13 cellular contexts compared by ENCODE assay signal in the genomic region with DNA sequence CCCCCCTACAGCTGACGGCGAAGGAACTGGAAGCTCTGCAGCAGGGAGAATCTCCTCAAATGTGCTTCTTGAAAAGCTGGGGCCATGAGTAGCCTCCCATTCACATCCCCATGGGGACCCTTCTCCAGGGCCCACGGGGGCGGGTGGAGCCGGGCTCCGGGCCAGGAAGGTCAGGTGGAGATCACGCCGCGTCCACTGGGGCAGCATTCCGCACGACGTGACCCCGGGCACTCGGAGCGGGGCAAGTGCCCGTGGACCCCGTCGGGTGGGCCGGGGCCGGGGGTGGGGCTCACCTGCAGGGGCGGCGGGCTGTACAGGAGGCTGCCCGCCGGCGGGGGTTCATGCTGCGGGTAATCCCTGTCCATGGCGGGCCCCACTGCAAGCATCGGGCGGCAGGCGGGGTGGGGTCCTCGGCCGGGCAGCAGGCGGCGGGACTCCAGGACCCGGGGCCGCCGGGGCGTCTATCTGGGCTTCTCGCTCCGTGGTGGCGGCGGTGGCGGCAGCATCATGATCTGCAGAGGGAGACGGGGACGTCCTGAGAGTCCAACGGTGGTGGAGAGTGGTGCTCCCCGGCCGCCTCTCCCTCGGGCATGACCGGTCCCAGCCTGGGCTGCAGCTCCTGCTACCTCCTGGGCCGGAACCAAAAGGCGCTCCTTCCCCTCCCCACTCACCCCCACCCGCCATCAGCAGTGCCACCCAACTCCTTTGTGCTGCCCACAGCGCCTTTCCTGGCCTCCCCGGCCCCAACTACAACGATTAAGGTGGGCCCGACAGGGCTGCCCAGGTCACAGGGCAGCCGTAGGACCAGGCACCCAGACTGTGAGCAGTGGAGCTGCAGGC. TPM values are rescaled to one million over a fixed set of nuclear protein-coding genes. Genes with fewer than 3 reads are reported as not detected.
A peak's percentile ranks its signal among the peaks of the same experiment; 100 is the strongest.
DNase-seq lines count a peak whose midpoint lies in the region; ATAC-seq, FAIRE-seq and TF ChIP-seq lines count a peak whose summit lies in the region.
"Had no signal": no experiment of that assay in that cellular context is flagged by ENCODE, and none has a peak within 500 bp of the region (broad histone marks: within the 10 kb centered on the region; RNA-seq: fewer than 3 reads in every experiment).

No MANE protein-coding gene starts in this region.

- CTCF ChIA-PET in A549 (lab: Yijun Ruan, JAX), result interaction anchor here (1.3 to 1.9 kb wide), 4 partner anchors 11 to 87 kb away, joined by 3 to 12 read pairs (median 6); a partner anchor contains a TSS

- H3K4me3 ChIP-seq in A549, result peak overlapping the region; percentile 23; the same call in 1 of the 3 replicates
- H3K4me3 ChIP-seq in brain microvascular endothelial cell (ENCODE audit: low read depth, low read length), result no peak overlapping the region
- H3K4me3 ChIP-seq in hepatocyte, result no peak overlapping the region
- peak overlapping the region; percentile 52 for H3K4me3 ChIP-seq in psoas muscle

- no peak overlapping the region for H2AFZ ChIP-seq in hepatocyte

- no peaks in the 10 kb centered on the region for H3K36me3 Mint-ChIP-seq in endothelial cell (ENCODE audit: low read depth, unreplicated experiment)

- DNase-seq in A549 (ENCODE audit: low read depth in 1 of 2, low spot score in 1 of 2), result no peak
- DNase-seq in brain microvascular endothelial cell, result no peak
- no peak for DNase-seq in hepatocyte (ENCODE audit: low spot score)
- DNase-seq in psoas muscle, result peak in 1 of 2 donors; percentile 61
- DNase-seq in central memory CD4-positive, alpha-beta T cell, result no peak
- DNase-seq in activated gamma-delta T cell (lab: John Stamatoyannopoulos, UW), result no peak
- no peak for DNase-seq in endothelial cell (ENCODE audit: low spot score)
- no peak for DNase-seq in KBM-7
- DNase-seq: activated CD4-positive, alpha-beta T cell treated with anti-CD3 and anti-CD28 coated beads for 1 hour; NCI-H1092; NCI-H774 had no signal

- FAIRE-seq in A549 (lab: Jason Lieb, UNC), result no peak
- FAIRE-seq: colon had no signal

- no peak overlapping the region for H3K4me3 Mint-ChIP-seq in endothelial cell (ENCODE audit: unreplicated experiment)

- H3K4me1 Mint-ChIP-seq in endothelial cell (ENCODE audit: unreplicated experiment), result no peaks in the 10 kb centered on the region

- no peaks in the 10 kb centered on the region for H3K9me3 ChIP-seq in A549
- H3K9me3 ChIP-seq in hepatocyte (ENCODE audit: low read depth), result no peaks in the 10 kb centered on the region
- H3K9me3 ChIP-seq in psoas muscle, result no peaks in the 10 kb centered on the region

- intact Hi-C loops in psoas muscle (cut with DNase I), result no loop called here

- 94% methylated on average over 24 of the region's 58 CpGs for WGBS in A549 (ENCODE audit: missing lambda C conversion rate)
- 95% methylated on average over 17 of the region's 58 CpGs for WGBS in hepatocyte (ENCODE audit: low lambda C conversion rate, missing lambda C conversion rate)
- WGBS in psoas muscle, 3 donors, result 87 to 92% (median 89%) methylated on average over 39 to 58 of the region's 58 CpGs

- TF ChIP-seq CTCF in A549 (IDR thresholded peaks at IDR 0.05) (no peak), brain microvascular endothelial cell (IDR thresholded peaks at IDR 0.05; ENCODE audit: low read depth, low read length, missing control alignments) (no peak), hepatocyte (IDR thresholded peaks at IDR 0.05; ENCODE audit: poor library complexity) (no peak), psoas muscle (IDR thresholded peaks at IDR 0.05) (no peak), endothelial cell (IDR thresholded peaks at IDR 0.05; ENCODE audit: unreplicated experiment) (no peak)

- H4K20me1 ChIP-seq in hepatocyte (ENCODE audit: insufficient read depth, poor library complexity, severe bottlenecking), result peaks cover 15% of the 10 kb centered on the region

- no peak for TF ChIP-seq EP300 in A549 (IDR thresholded peaks at IDR 0.05)

- peaks cover 34% of the 10 kb centered on the region for H3K79me2 ChIP-seq in hepatocyte

- H3K9me2 ChIP-seq in hepatocyte (replicated peaks; ENCODE audit: insufficient read depth), result no peaks in the 10 kb centered on the region

- H3K4me2 ChIP-seq in A549, result peak overlapping the region; percentile 70
- H3K4me2 ChIP-seq in hepatocyte, result peak overlapping the region; percentile 64

- peaks cover 2% of the 10 kb centered on the region for H3K27me3 Mint-ChIP-seq in endothelial cell (ENCODE audit: unreplicated experiment)

- no peaks in the 10 kb centered on the region for H3K27me3 ChIP-seq in brain microvascular endothelial cell (replicated peaks)
- H3K27me3 ChIP-seq in hepatocyte, result no peaks in the 10 kb centered on the region
- no peaks in the 10 kb centered on the region for H3K27me3 ChIP-seq in psoas muscle (ENCODE audit: insufficient read depth in 3 of 3, low read length in 2 of 3)

- in situ Hi-C loops in brain microvascular endothelial cell (cut with HindIII; ENCODE audit: low pct_ligation_motif_present, low sequenced_read_pairs) (no loop called here), KBM-7 (cut with MboI; ENCODE audit: low pct_unique_long_range_greater_than_20kb, low sequenced_read_pairs) (no loop called here)

- POLR2A ChIA-PET in A549 (lab: Yijun Ruan, JAX), result interaction anchor here (1.5 kb wide), 1 partner anchor 20 kb away, joined by 5 read pairs; no protein-coding TSS in a partner anchor

- peaks cover 18% of the 10 kb centered on the region for H3K36me3 ChIP-seq in brain microvascular endothelial cell (replicated peaks)
- no peaks in the 10 kb centered on the region for H3K36me3 ChIP-seq in hepatocyte (replicated peaks; ENCODE audit: insufficient read depth, low read depth)
- H3K36me3 ChIP-seq in psoas muscle (ENCODE audit: insufficient read depth in 1 of 2, low read depth in 1 of 2), result peaks cover 0 to 19% of the 10 kb centered on the region in 2 donors

- TF ChIP-seq RAD21 in A549 (conservative IDR thresholded peaks at IDR 0.05 in 1 of 2, IDR thresholded peaks at IDR 0.05 in 1 of 2), result no peak

- ATAC-seq in A549, result no peak
- peak in 1 of 4 donors; percentile 12 for ATAC-seq in psoas muscle

- no peaks in the 10 kb centered on the region for H3K9me3 Mint-ChIP-seq in endothelial cell (ENCODE audit: unreplicated experiment)
- H3K9me3 Mint-ChIP-seq: activated T-helper 2 cell treated with anti-CD3 and anti-CD28 coated beads, Interferon-gamma antibody, Interleukin-2, Interleukin-4, amounts not matched to agents 10 μg/mL and 5 μg/mL and 100 μg/mL, durations not matched to agents 14 hours and 24 hours and 36 hours had no signal

- H3K27ac ChIP-seq in A549 (peak overlapping the region; percentile 90 to 98), brain microvascular endothelial cell (peak overlapping the region; percentile 7), hepatocyte (peak overlapping the region; percentile 83), psoas muscle (peak overlapping the region; percentile 85)

- no peak overlapping the region for H3K27ac Mint-ChIP-seq in endothelial cell (ENCODE audit: unreplicated experiment)
- H3K27ac Mint-ChIP-seq: activated T-helper 2 cell treated with anti-CD3 and anti-CD28 coated beads, Interferon-gamma antibody, Interleukin-2, Interleukin-4, amounts not matched to agents 10 μg/mL and 5 μg/mL and 100 μg/mL, durations not matched to agents 14 hours and 24 hours and 36 hours had no signal

- no peak for TF ChIP-seq POLR2A in A549 (IDR thresholded peaks at IDR 0.05; ENCODE audit: low read length)

- H3K4me1 ChIP-seq in A549, result peaks cover 33% of the 10 kb centered on the region
- H3K4me1 ChIP-seq in hepatocyte (ENCODE audit: insufficient read depth), result peaks cover 9% of the 10 kb centered on the region
- peaks cover 33% of the 10 kb centered on the region for H3K4me1 ChIP-seq in psoas muscle

RNA-seq across cellular contexts. Expression of a gene that starts 20.0 kb away (rescaled TPM):
- polyA plus RNA-seq in A549 (2011; rRNA removed) (6.8 and 8.4 TPM in 2 replicates), A549 (2017; fragmentation: RNase III; extraction: RNeasy Plus Mini Kit Qiagen cat#74134 plus additional on column Dnase treatment) (27.0 to 32.0 TPM (median 27.7 TPM) in 3 replicates), hepatocyte (12.7 and 16.2 TPM in 2 replicates), psoas muscle (10 to 100 TPM; 18.5 to 47.2 (median 20.2) TPM)
- 28.7 and 40.8 TPM in 2 replicates for polyA plus RNA-seq in A549 (2012; cell fraction: cytosol; rRNA removed)
- 118 and 161 TPM in 2 replicates for polyA plus RNA-seq in A549 (2012; cell fraction: nucleus; rRNA removed)
- 9.6 and 15.2 TPM in 2 replicates for polyA minus RNA-seq in A549 (2011; rRNA and poly(A)+ RNA removed)
- total RNA-seq in hepatocyte (15.2 and 15.6 TPM in 2 replicates), psoas muscle (100 to 1,000 TPM in 1 of 4 donors, 10 to 100 TPM in 3; 20.9 to 138 (median 76.9) TPM), endothelial cell (ENCODE audit: unreplicated experiment) (46.4 TPM)

RNA-seq across cellular contexts. Expression of a gene that starts 50.3 kb away (rescaled TPM):
- polyA plus RNA-seq in A549 (2011; rRNA removed) (223 and 248 TPM in 2 replicates), A549 (2017; fragmentation: RNase III; extraction: RNeasy Plus Mini Kit Qiagen cat#74134 plus additional on column Dnase treatment) (370 to 402 TPM (median 394 TPM) in 3 replicates), hepatocyte (729 and 735 TPM in 2 replicates), psoas muscle (100 to 1,000 TPM; 490 to 762 (median 618) TPM)
- polyA plus RNA-seq in A549 (2012; cell fraction: cytosol; rRNA removed), result 768 and 819 TPM in 2 replicates
- 378 and 395 TPM in 2 replicates for polyA plus RNA-seq in A549 (2012; cell fraction: nucleus; rRNA removed)
- 180 and 195 TPM in 2 replicates for polyA minus RNA-seq in A549 (2011; rRNA and poly(A)+ RNA removed)
- total RNA-seq in hepatocyte (524 and 539 TPM in 2 replicates), psoas muscle (100 to 1,000 TPM; 279 to 560 (median 304) TPM), endothelial cell (ENCODE audit: unreplicated experiment) (330 TPM)

RNA-seq across cellular contexts. Expression of a gene that starts 51.5 kb away (rescaled TPM):
- polyA plus RNA-seq in A549 (2011; rRNA removed), result 12.2 and 16.2 TPM in 2 replicates
- polyA plus RNA-seq in A549 (2012; cell fraction: cytosol; rRNA removed), result 35.2 and 42.6 TPM in 2 replicates
- polyA plus RNA-seq in A549 (2012; cell fraction: nucleus; rRNA removed), result 108 and 121 TPM in 2 replicates
- polyA plus RNA-seq in A549 (2017; fragmentation: RNase III; extraction: RNeasy Plus Mini Kit Qiagen cat#74134 plus additional on column Dnase treatment), result 33.6 to 34.2 TPM (median 34.0 TPM) in 3 replicates
- 18.6 and 21.3 TPM in 2 replicates for polyA minus RNA-seq in A549 (2011; rRNA and poly(A)+ RNA removed)
- 48.9 and 53.3 TPM in 2 replicates for total RNA-seq in hepatocyte
- 73.8 and 76.6 TPM in 2 replicates for polyA plus RNA-seq in hepatocyte
- 10 to 100 TPM; 83.5 to 95.0 (median 88.3) TPM for total RNA-seq in psoas muscle
- 100 to 1,000 TPM in 1 of 3 donors, 10 to 100 TPM in 2; 64.9 to 133 (median 83.4) TPM for polyA plus RNA-seq in psoas muscle
- 63.9 TPM for total RNA-seq in endothelial cell (ENCODE audit: unreplicated experiment)

RNA-seq across cellular contexts. Expression of a gene that starts 58.9 kb away (rescaled TPM):
- polyA plus RNA-seq in A549 (2011; rRNA removed), result 81.0 and 99.6 TPM in 2 replicates
- polyA plus RNA-seq in A549 (2012; cell fraction: cytosol; rRNA removed), result 346 and 402 TPM in 2 replicates
- polyA plus RNA-seq in A549 (2012; cell fraction: nucleus; rRNA removed), result 288 and 337 TPM in 2 replicates
- polyA plus RNA-seq in A549 (2017; fragmentation: RNase III; extraction: RNeasy Plus Mini Kit Qiagen cat#74134 plus additional on column Dnase treatment), result 170 to 181 TPM (median 172 TPM) in 3 replicates
- 102 and 159 TPM in 2 replicates for polyA minus RNA-seq in A549 (2011; rRNA and poly(A)+ RNA removed)
- total RNA-seq in hepatocyte, result 126 and 170 TPM in 2 replicates
- 326 and 328 TPM in 2 replicates for polyA plus RNA-seq in hepatocyte
- 100 to 1,000 TPM; 133 to 147 (median 143) TPM for total RNA-seq in psoas muscle
- 100 to 1,000 TPM; 170 to 243 (median 217) TPM for polyA plus RNA-seq in psoas muscle
- 166 TPM for total RNA-seq in endothelial cell (ENCODE audit: unreplicated experiment)

Comparison
In these comparisons a context has a peak if more than half of its experiments do, and no peak if none do; other contexts are left out.
1. H3K27ac ChIP-seq: peak in every context shown above with its lines; median percentile 94 in A549; 85 in psoas muscle; 83 in hepatocyte; 7 in brain microvascular endothelial cell.
2. H3K4me3 ChIP-seq: peak in A549 (single experiment) and psoas muscle (single experiment); none in brain microvascular endothelial cell (single experiment) and hepatocyte (single experiment).